ENCODE assay signal across 8 cellular contexts in the genomic region with DNA sequence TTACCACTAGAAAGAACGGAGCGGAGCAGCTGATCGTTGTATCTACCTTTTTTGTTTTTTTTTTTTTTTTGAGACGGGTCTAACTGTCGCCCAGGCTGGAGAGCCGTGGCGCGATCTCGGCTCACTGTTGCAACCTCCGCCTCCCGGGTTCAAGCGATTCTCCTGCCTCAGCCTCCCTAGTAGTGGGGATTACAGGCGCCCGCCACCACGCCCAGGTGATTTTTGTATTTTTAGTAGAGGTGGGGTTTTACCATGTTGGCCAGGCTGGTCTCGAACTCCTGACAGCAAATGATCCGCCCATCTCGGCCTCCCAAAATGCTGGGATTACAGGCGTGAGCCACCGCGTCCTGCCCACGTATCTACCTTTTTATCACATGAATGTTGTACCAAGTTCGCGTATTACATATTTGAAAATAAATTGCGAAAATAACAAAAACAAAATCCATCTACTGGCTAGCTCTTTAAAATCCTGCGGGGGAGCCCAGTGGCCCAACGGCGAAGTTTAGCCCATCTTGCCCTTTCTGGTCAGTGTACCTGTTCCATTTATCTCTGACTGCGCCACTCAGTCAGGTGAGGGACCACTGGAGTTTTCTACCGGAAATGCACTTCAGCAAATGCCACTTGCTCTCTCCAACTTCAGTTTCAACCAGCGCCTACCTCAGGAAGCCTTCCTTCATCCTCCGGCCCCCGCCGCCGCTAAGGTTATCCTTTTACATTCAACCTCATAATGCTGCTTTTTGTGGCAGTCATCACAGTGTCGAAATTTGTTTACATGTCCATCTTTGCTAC. TPM values are rescaled to one million over a fixed set of nuclear protein-coding genes. Genes with fewer than 3 reads are reported as not detected.
DNase-seq lines count a peak whose midpoint lies in the region; ATAC-seq and TF ChIP-seq lines count a peak whose summit lies in the region.

No MANE protein-coding gene starts in this region.

- peaks cover 17% of the 10 kb centered on the region for H3F3A ChIP-seq in SK-N-SH (replicated peaks; ENCODE audit: insufficient read depth)

- H4K20me1 ChIP-seq in SK-N-SH (ENCODE audit: insufficient read depth), result peaks cover 12% of the 10 kb centered on the region; the same call in 1 of the 2 replicates

- intact Hi-C loops in heart right ventricle (cut with DNase I), result loop anchor here in 2 of 10 donors (5.0 kb wide), 1 partner anchor 108 kb away; the partner anchor contains the start of gene CTDSPL2 (in 2 of the 2)
- intact Hi-C loops in left ventricle myocardium superior (cut with micrococcal nuclease), result no loop called here
- intact Hi-C loops in lower lobe of right lung (cut with DNase I), result no loop called here

- H3K4me1 ChIP-seq in heart right ventricle (peaks cover 0 to 37% (median 31%) of the 10 kb centered on the region in 9 donors), SK-N-SH (ENCODE audit: control insufficient read depth in 1 of 2, insufficient read depth in 2 of 2, low read depth in 1 of 2, low read length in 1 of 2) (peaks cover 5 to 21% of the 10 kb centered on the region in 2 experiments; a peak in 2 of 4 replicates), lower lobe of right lung (peaks cover 31% of the 10 kb centered on the region), stomach smooth muscle (ENCODE audit: control insufficient read depth, insufficient read depth, low read length) (peaks cover 23% of the 10 kb centered on the region)

- no peak for TF ChIP-seq EP300 in SK-N-SH (IDR thresholded peaks at IDR 0.05; ENCODE audit: borderline replicate concordance in 1 of 2, low read depth in 1 of 2, low read length in 1 of 2)

- H3K27me3 ChIP-seq in heart right ventricle, result no peaks in the 10 kb centered on the region
- no peaks in the 10 kb centered on the region for H3K27me3 ChIP-seq in SK-N-SH (ENCODE audit: insufficient read depth)
- no peaks in the 10 kb centered on the region for H3K27me3 ChIP-seq in lower lobe of right lung (ENCODE audit: low read depth)
- no peaks in the 10 kb centered on the region for H3K27me3 ChIP-seq in stomach smooth muscle (ENCODE audit: control insufficient read depth in 1 of 2, insufficient read depth in 2 of 2, low read length in 2 of 2)

- H3K9me3 Mint-ChIP-seq in central memory CD8-positive, alpha-beta T cell, result no peaks in the 10 kb centered on the region

- H3K4me3 Mint-ChIP-seq in central memory CD8-positive, alpha-beta T cell, result peak overlapping the region; percentile 96

- H3K4me1 Mint-ChIP-seq in central memory CD8-positive, alpha-beta T cell, result peaks cover 35% of the 10 kb centered on the region

- TF ChIP-seq CTCF in heart right ventricle (IDR thresholded peaks at IDR 0.05), result no peak
- no peak for TF ChIP-seq CTCF in SK-N-SH (IDR thresholded peaks at IDR 0.05)
- TF ChIP-seq CTCF in lower lobe of right lung (IDR thresholded peaks at IDR 0.05), result no peak

- POLR2A ChIA-PET in SK-N-SH (lab: Yijun Ruan, JAX), result no interaction called here

- H2AFZ ChIP-seq in SK-N-SH (ENCODE audit: low read depth), result peak overlapping the region; percentile 79

- no peaks in the 10 kb centered on the region for H3K9me2 ChIP-seq in SK-N-SH

- H3K27ac ChIP-seq in heart right ventricle (peak overlapping the region; percentile 92 to 99 (median 96)), SK-N-SH (ENCODE audit: low read depth in 2 of 2, low read length in 1 of 2) (peak overlapping the region; percentile 95 to 98), lower lobe of right lung (peak overlapping the region; percentile 93), stomach smooth muscle (ENCODE audit: low read length) (peak overlapping the region; percentile 93)

- H3K36me3 ChIP-seq in heart right ventricle (peaks cover 0 to 34% (median 0%) of the 10 kb centered on the region in 9 donors), SK-N-SH (replicated peaks in 1 of 2; ENCODE audit: control insufficient read depth in 1 of 2, insufficient read depth in 2 of 2, low read length in 1 of 2) (peaks cover 7 to 29% of the 10 kb centered on the region in 2 experiments), lower lobe of right lung (peaks cover 8% of the 10 kb centered on the region), stomach smooth muscle (ENCODE audit: control insufficient read depth in 2 of 2, insufficient read depth in 2 of 2, low read length in 2 of 2) (no peaks in the 10 kb centered on the region)

- no peak for TF ChIP-seq RAD21 in SK-N-SH (IDR thresholded peaks at IDR 0.05; ENCODE audit: low read length)

- peak overlapping the region; percentile 79 for H3K4me2 ChIP-seq in SK-N-SH

- peaks cover 48% of the 10 kb centered on the region for H3K79me2 ChIP-seq in SK-N-SH (ENCODE audit: insufficient read depth)

- ATAC-seq in heart right ventricle (peak in 3 of 8 donors; percentile 0 to 1 (median 1)), left ventricle myocardium superior (no peak), lower lobe of right lung (peak in 1 of 2 donors; percentile 13), GM21619 (IDR thresholded peaks at IDR 0.05; ENCODE audit: unreplicated experiment) (no peak)
- no peak for ATAC-seq in central memory CD8-positive, alpha-beta T cell (replicated peaks; ENCODE audit: extremely low read depth, poor library complexity, severe bottlenecking)

- no peaks in the 10 kb centered on the region for H3K9me3 ChIP-seq in heart right ventricle
- no peaks in the 10 kb centered on the region for H3K9me3 ChIP-seq in SK-N-SH
- no peaks in the 10 kb centered on the region for H3K9me3 ChIP-seq in lower lobe of right lung
- no peaks in the 10 kb centered on the region for H3K9me3 ChIP-seq in stomach smooth muscle (ENCODE audit: control insufficient read depth in 2 of 2, low read length in 2 of 2)

- H3K36me3 Mint-ChIP-seq in central memory CD8-positive, alpha-beta T cell (ENCODE audit: insufficient read depth), result peaks cover 30% of the 10 kb centered on the region

- H3K9ac ChIP-seq in SK-N-SH, result peak overlapping the region; percentile 97
- H3K9ac ChIP-seq in stomach smooth muscle (ENCODE audit: low read length in 2 of 2), result peak overlapping the region; percentile 89 to 94

- peak in 1 of 2 donors; percentile 23 for DNase-seq in heart right ventricle
- no peak for DNase-seq in left ventricle myocardium superior
- DNase-seq in SK-N-SH, result peak; percentile 35
- no peak for DNase-seq in central memory CD8-positive, alpha-beta T cell (ENCODE audit: low spot score in 2 of 2)
- DNase-seq in lower lobe of right lung, result no peak
- no peak for DNase-seq in NCI-H226

- H3K27ac Mint-ChIP-seq in central memory CD8-positive, alpha-beta T cell (ENCODE audit: low read depth), result peak overlapping the region; percentile 94

- peak overlapping the region; percentile 74 to 98 (median 90) for H3K4me3 ChIP-seq in heart right ventricle
- H3K4me3 ChIP-seq in SK-N-SH (ENCODE audit: low read depth in 2 of 2, low read length in 1 of 2), result peak overlapping the region; percentile 61 to 71
- H3K4me3 ChIP-seq in lower lobe of right lung, result peak overlapping the region; percentile 96
- peak overlapping the region; percentile 87 to 88 for H3K4me3 ChIP-seq in stomach smooth muscle (ENCODE audit: low read length in 2 of 2)

- WGBS in heart right ventricle, 2 donors, result 58 to 59% methylated on average over 36 of the region's 36 CpGs
- WGBS in SK-N-SH (ENCODE audit: low lambda C conversion rate), result 53% methylated on average over 36 of the region's 36 CpGs

- H3K27me3 Mint-ChIP-seq in central memory CD8-positive, alpha-beta T cell, result no peaks in the 10 kb centered on the region

- CTCF ChIA-PET in SK-N-SH (lab: Yijun Ruan, JAX), result interaction anchor here (0.6 to 1.0 kb wide), 2 partner anchors 29 to 1416 kb away, joined by 3 read pairs; no protein-coding TSS in a partner anchor

TF ChIP-seq in SK-N-SH, 30 proteins besides CTCF, POLR2A, EP300 and RAD21:
- TF ChIP-seq FOSL2 (IDR thresholded peaks at IDR 0.05; ENCODE audit: borderline replicate concordance, low read depth) (no peak), POLR2AphosphoS5 (IDR thresholded peaks at IDR 0.05; ENCODE audit: low read depth, low read length) (no peak), NFIC (IDR thresholded peaks at IDR 0.05; ENCODE audit: borderline replicate concordance) (no peak), TCF12 (IDR thresholded peaks at IDR 0.05) (no peak), MXI1 (IDR thresholded peaks at IDR 0.05; ENCODE audit: low read depth, low read length) (no peak), YY1 (IDR thresholded peaks at IDR 0.05; ENCODE audit: low read depth) (no peak), USF1 (IDR thresholded peaks at IDR 0.05; ENCODE audit: borderline replicate concordance, low read depth) (no peak)
- TF ChIP-seq, protein P1, sequence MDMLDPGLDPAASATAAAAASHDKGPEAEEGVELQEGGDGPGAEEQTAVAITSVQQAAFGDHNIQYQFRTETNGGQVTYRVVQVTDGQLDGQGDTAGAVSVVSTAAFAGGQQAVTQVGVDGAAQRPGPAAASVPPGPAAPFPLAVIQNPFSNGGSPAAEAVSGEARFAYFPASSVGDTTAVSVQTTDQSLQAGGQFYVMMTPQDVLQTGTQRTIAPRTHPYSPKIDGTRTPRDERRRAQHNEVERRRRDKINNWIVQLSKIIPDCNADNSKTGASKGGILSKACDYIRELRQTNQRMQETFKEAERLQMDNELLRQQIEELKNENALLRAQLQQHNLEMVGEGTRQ (IDR thresholded peaks at IDR 0.05; ENCODE audit: borderline replicate concordance, low read depth, low read length), result no peak

RNA-seq across cellular contexts. Expression of gene EIF3J, which starts 1.2 kb away (rescaled TPM):
- total RNA-seq in heart right ventricle, result 100 to 1,000 TPM in 1 of 10 donors, 10 to 100 TPM in 9; 64.5 to 105 (median 81.4) TPM
- polyA plus RNA-seq in heart right ventricle, result 10 to 100 TPM; 30.4 to 86.6 TPM
- 99.3 TPM for total RNA-seq in left ventricle myocardium superior
- polyA plus RNA-seq in SK-N-SH (2012; rRNA removed), result 23.8 and 32.0 TPM in 2 replicates
- 35.5 and 45.4 TPM in 2 replicates for polyA plus RNA-seq in SK-N-SH (2012; cell fraction: cytosol; rRNA removed)
- 11.4 and 30.3 TPM in 2 replicates for polyA plus RNA-seq in SK-N-SH (2012; cell fraction: nucleus; rRNA removed)
- 60.6 TPM for total RNA-seq in lower lobe of right lung
